In genomic region chr14:74638970-74639369, GRCh38 we compare ENCODE assay signal across 31 cellular contexts. TPM values are rescaled to one million over a fixed set of nuclear protein-coding genes. Genes with fewer than 3 reads are reported as not detected.
A peak's percentile ranks its signal among the peaks of the same experiment; 100 is the strongest.
DNase-seq lines count a peak whose midpoint lies in the region; ATAC-seq, FAIRE-seq and TF ChIP-seq lines count a peak whose summit lies in the region.
"Had no signal": no experiment of that assay in that cellular context is flagged by ENCODE, and none has a peak within 500 bp of the region (broad histone marks: within the 10 kb centered on the region; RNA-seq: fewer than 3 reads in every experiment).

No MANE protein-coding gene starts in this region.

- H2AFZ ChIP-seq in endothelial cell of umbilical vein (ENCODE audit: low read depth, low read length): no peak overlapping the region

- H3K4me3 ChIP-seq in right atrium auricular region (no peak overlapping the region), endothelial cell of umbilical vein (replicated peaks in 1 of 3; ENCODE audit: insufficient read depth in 1 of 3, low read depth in 1 of 3, low read length in 3 of 3) (no peak overlapping the region), heart right ventricle (no peak overlapping the region), uterus (no peak overlapping the region)
- H3K4me3 ChIP-seq: breast epithelium, colonic mucosa, K562, pancreas, Peyer's patch, smooth muscle cell had no signal

- H3K9me1 ChIP-seq in endothelial cell of umbilical vein (replicated peaks; ENCODE audit: control insufficient read depth, extremely low read depth, insufficient read depth, low read length): no peaks in the 10 kb centered on the region

- H3K4me1 ChIP-seq in right atrium auricular region (peaks cover 0 to 26% of the 10 kb centered on the region in 2 donors), endothelial cell of umbilical vein (ENCODE audit: control insufficient read depth, extremely low read depth, insufficient read depth, low read length) (peaks cover 20% of the 10 kb centered on the region), heart right ventricle (peaks cover 0 to 27% (median 4%) of the 10 kb centered on the region in 9 donors), uterus (peaks cover 0 to 2% of the 10 kb centered on the region in 2 donors)
- H3K4me1 ChIP-seq: colonic mucosa, pancreas, Peyer's patch had no signal

- BruUV-seq in endothelial cell of umbilical vein (replicated peaks; lab: Mats Ljungman, UMichigan): no TSS peak

- POLR2A ChIA-PET in endothelial cell of umbilical vein (lab: Charles Lee): interaction anchor here (1.1 to 2.0 kb wide), 2 partner anchors 9 to 18 kb away, joined by 3 to 8 read pairs; no protein-coding TSS in a partner anchor

- TF ChIP-seq POLR2A in endothelial cell of umbilical vein (IDR thresholded peaks at IDR 0.05; ENCODE audit: low read depth, low read length) (no peak), uterus (IDR thresholded peaks at IDR 0.05) (no peak)

- H3K4me2 ChIP-seq in endothelial cell of umbilical vein (ENCODE audit: insufficient read depth, low read length): no peak overlapping the region
- H3K4me2 ChIP-seq: smooth muscle cell had no signal

- CTCF ChIA-PET in endothelial cell of umbilical vein (lab: Charles Lee): interaction anchor here (1.6 to 7.1 kb wide), 6 partner anchors 9 to 28 kb away, joined by 6 to 96 read pairs (median 10); partner anchors contain the start of gene LTBP2

- no peaks in the 10 kb centered on the region for H3K36me3 ChIP-seq in right atrium auricular region
- no peaks in the 10 kb centered on the region for H3K36me3 ChIP-seq in endothelial cell of umbilical vein (ENCODE audit: control insufficient read depth in 2 of 2, extremely low read depth in 1 of 2, insufficient read depth in 2 of 2, low read length in 2 of 2)
- H3K36me3 ChIP-seq in heart right ventricle: no peaks in the 10 kb centered on the region
- H3K36me3 ChIP-seq in uterus: no peaks in the 10 kb centered on the region
- H3K36me3 ChIP-seq: breast epithelium, colonic mucosa, pancreas, Peyer's patch had no signal

- H3K27ac ChIP-seq in right atrium auricular region (peak overlapping the region in 1 of 2 donors; percentile 55), endothelial cell of umbilical vein (ENCODE audit: insufficient read depth, low read depth, low read length) (peak overlapping the region; percentile 88), heart right ventricle (peak overlapping the region in 2 of 10 donors; percentile 23 to 25), uterus (peak overlapping the region; percentile 42 to 47)
- H3K27ac ChIP-seq: colonic mucosa, pancreas, Peyer's patch had no signal

- H3K27me3 ChIP-seq in right atrium auricular region (no peaks in the 10 kb centered on the region), endothelial cell of umbilical vein (ENCODE audit: control insufficient read depth in 2 of 2, insufficient read depth in 2 of 2, low read length in 2 of 2) (no peaks in the 10 kb centered on the region), heart right ventricle (peaks cover 0 to 9% (median 0%) of the 10 kb centered on the region in 7 donors), uterus (no peaks in the 10 kb centered on the region)
- H3K27me3 ChIP-seq: breast epithelium, colonic mucosa, pancreas, Peyer's patch had no signal

- no peaks in the 10 kb centered on the region for H3K9me3 ChIP-seq in right atrium auricular region
- no peaks in the 10 kb centered on the region for H3K9me3 ChIP-seq in endothelial cell of umbilical vein (replicated peaks; ENCODE audit: control insufficient read depth, insufficient read depth, low read length)
- no peaks in the 10 kb centered on the region for H3K9me3 ChIP-seq in heart right ventricle
- no peaks in the 10 kb centered on the region for H3K9me3 ChIP-seq in uterus
- H3K9me3 ChIP-seq: breast epithelium, colonic mucosa, pancreas, Peyer's patch had no signal

- TF ChIP-seq CTCF in right atrium auricular region (IDR thresholded peaks at IDR 0.05): no peak
- TF ChIP-seq CTCF in endothelial cell of umbilical vein (IDR thresholded peaks at IDR 0.05; ENCODE audit: extremely low read depth in 1 of 2, insufficient read depth in 1 of 2, low read depth in 1 of 2, low read length in 2 of 2): no peak
- TF ChIP-seq CTCF in heart right ventricle (IDR thresholded peaks at IDR 0.05): no peak
- no peak for TF ChIP-seq CTCF in uterus (IDR thresholded peaks at IDR 0.05)
- no peak for TF ChIP-seq CTCF in GM20000 (IDR thresholded peaks at IDR 0.05; ENCODE audit: extremely low read depth, missing control alignments)

- DNase-seq in Right ventricle myocardium inferior (ENCODE audit: missing footprints): no peak
- no peak for DNase-seq in right atrium auricular region (ENCODE audit: low spot score)
- no peak for DNase-seq in endothelial cell of umbilical vein (ENCODE audit: low read depth, low spot score)
- DNase-seq in heart right ventricle: no peak
- DNase-seq in uterus: no peak
- DNase-seq in GM20000 (ENCODE audit: low spot score): no peak
- no peak for DNase-seq in RPMI8226
- DNase-seq in activated CD4-positive, CD25-positive, alpha-beta regulatory T cell (lab: John Stamatoyannopoulos, UW): no peak
- DNase-seq: activated CD4-positive, alpha-beta T cell treated with anti-CD3 and anti-CD28 coated beads for 4 hours; activated CD8-positive, alpha-beta T cell treated with anti-CD3 and anti-CD28 coated beads, Interleukin-2, amount 10 ng/mL, durations not matched to agents 7 days and 5 days; activated naive CD4-positive, alpha-beta T cell treated with anti-CD3 and anti-CD28 coated beads, Interleukin-2, amount 50 U/mL, for 16 hours; amniotic stem cell; colonic mucosa; DMS79 treated with DMSO at 0.1 percent for 48 hours; effector CD4-positive, alpha-beta T cell; foreskin melanocyte; GDM1; hippocampal formation; left cardiac atrium; mammary epithelial cell; NCI-H1930; NCI-H2227 treated with DMSO at 0.1 percent for 48 hours; NCI-H526 treated with DMSO at 0.1 percent for 48 hours; pancreas; retina; stimulated activated naive CD4-positive, alpha-beta T cell treated with Interleukin-2 at 50 U/mL for 16 hours had no signal

- no peak for FAIRE-seq in endothelial cell of umbilical vein (lab: Jason Lieb, UNC)
- FAIRE-seq: K562, pancreas had no signal

- dilution Hi-C loops in endothelial cell of umbilical vein (cut with MboI; ENCODE audit: extremely low pct_ligation_motif_present, low sequenced_read_pairs): no loop called here

- H4K20me1 ChIP-seq in endothelial cell of umbilical vein (replicated peaks; ENCODE audit: control insufficient read depth, extremely low read depth, insufficient read depth, low read length): no peaks in the 10 kb centered on the region

- WGBS in heart right ventricle, 2 donors: 81 to 88% methylated on average over 1 of the region's 1 CpG

- intact Hi-C loops in Right ventricle myocardium inferior (cut with DNase I) (loop anchor here (2.0 kb wide), 1 partner anchor 24 kb away; no protein-coding TSS in a partner anchor), endothelial cell of umbilical vein (cut with micrococcal nuclease) (loop anchor here (1.0 kb wide), 1 partner anchor 27 kb away; the partner anchor contains the start of gene LTBP2), heart right ventricle (cut with DNase I) (no loop called here), uterus (cut with DNase I; ENCODE audit: low total_unique reads) (no loop called here)

- ATAC-seq in Right ventricle myocardium inferior: peak; percentile 74
- peak in 6 of 8 donors; percentile 12 to 65 (median 38) for ATAC-seq in heart right ventricle
- ATAC-seq: activated CD8-positive, alpha-beta T cell treated with anti-CD3 and anti-CD28 coated beads, Interleukin-2, amount 10 ng/mL, durations not matched to agents 7 days and 5 days; activated T-helper 17 cell treated with anti-CD3 and anti-CD28 coated beads, Interleukin-2, amount 50 U/mL, for 72 hours; K562 had no signal

- H3K79me2 ChIP-seq in endothelial cell of umbilical vein (ENCODE audit: control insufficient read depth, insufficient read depth, low read length): no peaks in the 10 kb centered on the region

- H3K9ac ChIP-seq in endothelial cell of umbilical vein (replicated peaks; ENCODE audit: extremely low read depth, insufficient read depth, low read length): no peak overlapping the region

TF ChIP-seq in endothelial cell of umbilical vein, 7 proteins besides CTCF, POLR2A, EP300 and RAD21:
- TF ChIP-seq GATA2 (IDR thresholded peaks at IDR 0.05; ENCODE audit: insufficient read depth, insufficient read length, low read depth, low read length) (no peak), EZH2 (IDR thresholded peaks at IDR 0.05; ENCODE audit: borderline replicate concordance, low read depth, low read length, severe bottlenecking) (no peak), MYC (IDR thresholded peaks at IDR 0.05; ENCODE audit: low read depth, low read length) (no peak), JUN (IDR thresholded peaks at IDR 0.05; ENCODE audit: borderline replicate concordance, insufficient read depth, insufficient read length, low read depth) (no peak), FOS (IDR thresholded peaks at IDR 0.05; ENCODE audit: borderline replicate concordance, insufficient read depth, low read length) (no peak), POLR2AphosphoS5 (IDR thresholded peaks at IDR 0.05; ENCODE audit: insufficient read depth, low read depth, low read length) (no peak)
- TF ChIP-seq, protein P1, sequence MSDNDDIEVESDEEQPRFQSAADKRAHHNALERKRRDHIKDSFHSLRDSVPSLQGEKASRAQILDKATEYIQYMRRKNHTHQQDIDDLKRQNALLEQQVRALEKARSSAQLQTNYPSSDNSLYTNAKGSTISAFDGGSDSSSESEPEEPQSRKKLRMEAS (IDR thresholded peaks at IDR 0.05; ENCODE audit: insufficient read depth, insufficient read length): no peak

RNA-seq across cellular contexts. Expression of gene LTBP2, which starts 26.9 kb away (rescaled TPM):
- total RNA-seq in Right ventricle myocardium inferior (7.6 TPM), right atrium auricular region (100 to 1,000 TPM in 1 of 2 donors, 10 to 100 TPM in 1; 32.1 to 102 TPM), endothelial cell of umbilical vein (264 and 268 TPM in 2 replicates), heart right ventricle (10 to 100 TPM in 9 of 10 donors, 1 to 10 TPM in 1; 7.1 to 50.3 (median 18.5) TPM), uterus (10 to 100 TPM; 18.8 to 70.6 (median 35.1) TPM)
- polyA plus RNA-seq in endothelial cell of umbilical vein (208 and 209 TPM in 2 replicates), heart right ventricle (1 to 10 TPM; 3.5 TPM)
- polyA plus RNA-seq in endothelial cell of umbilical vein (2011; cell fraction: cytosol; rRNA removed): 182 and 200 TPM in 2 replicates
- 302 and 337 TPM in 2 replicates for polyA plus RNA-seq in endothelial cell of umbilical vein (2011; cell fraction: nucleus; rRNA removed)
- 319 and 426 TPM in 2 replicates for polyA plus RNA-seq in endothelial cell of umbilical vein (2012)
- 357 and 369 TPM in 2 replicates for polyA minus RNA-seq in endothelial cell of umbilical vein
- not detected for polyA minus RNA-seq in endothelial cell of umbilical vein (2011; cell fraction: cytosol; rRNA and poly(A)+ RNA removed)
- 150 and 213 TPM in 2 replicates for polyA minus RNA-seq in endothelial cell of umbilical vein (2011; cell fraction: nucleus; rRNA and poly(A)+ RNA removed)

Comparison
In these comparisons a context has a peak if more than half of its experiments do, and no peak if none do; other contexts are left out.
1. intact Hi-C loops: an anchor here in Right ventricle myocardium inferior (2.0 kb wide) and endothelial cell of umbilical vein (1.0 kb wide); none called in heart right ventricle and uterus.